Comparison of ENCODE assay signal across 8 cellular contexts in genomic region chr10:81920213-81920829, GRCh38. TPM values are rescaled to one million over a fixed set of nuclear protein-coding genes. Genes with fewer than 3 reads are reported as not detected.
DNase-seq lines count a peak whose midpoint lies in the region; ATAC-seq and TF ChIP-seq lines count a peak whose summit lies in the region.

No MANE protein-coding gene starts in this region.

- TF ChIP-seq EP300 in SK-N-SH (IDR thresholded peaks at IDR 0.05; ENCODE audit: borderline replicate concordance in 1 of 2, low read depth in 1 of 2, low read length in 1 of 2): no peak

- H4K5ac ChIP-seq in mesendoderm (ENCODE audit: low read length): no peak overlapping the region

- no peaks in the 10 kb centered on the region for H3K36me3 Mint-ChIP-seq in HFFc6 (ENCODE audit: low read depth)

- WGBS in SK-N-SH (ENCODE audit: low lambda C conversion rate): 22% methylated on average over 3 of the region's 3 CpGs
- no CpG with 5 or more reads among the region's 3 CpGs for WGBS in mesendoderm (ENCODE audit: extremely low coverage, insufficient coverage, low lambda C conversion rate)

- H3K27me3 ChIP-seq in SK-N-SH (ENCODE audit: insufficient read depth) (no peaks in the 10 kb centered on the region), mesendoderm (ENCODE audit: insufficient read depth, low read length, poor library complexity) (no peaks in the 10 kb centered on the region)

- no peak overlapping the region for H3K18ac ChIP-seq in mesendoderm (ENCODE audit: low read length)

- H3K9me3 ChIP-seq in SK-N-SH: no peaks in the 10 kb centered on the region

- no peak overlapping the region for H3K23ac ChIP-seq in mesendoderm (ENCODE audit: low read length)

- ATAC-seq in SK-N-SH treated with all-trans-retinoic acid at 6 μM for 48 hours (no peak), sciatic nerve (no peak)

- H3K56ac ChIP-seq in mesendoderm (ENCODE audit: low read length): no peak overlapping the region

- H3F3A ChIP-seq in SK-N-SH (replicated peaks; ENCODE audit: insufficient read depth): no peaks in the 10 kb centered on the region

- TF ChIP-seq RAD21 in SK-N-SH (IDR thresholded peaks at IDR 0.05; ENCODE audit: low read length): no peak

- H3K9me3 Mint-ChIP-seq in HFFc6: peaks cover 40% of the 10 kb centered on the region

- CTCF ChIA-PET in SK-N-SH (lab: Yijun Ruan, JAX): interaction anchor here (0.7 kb wide), 2 partner anchors 10 to 13 kb away, joined by 3 read pairs; no protein-coding TSS in a partner anchor

- H3K4me1 Mint-ChIP-seq in HFFc6 (ENCODE audit: low read depth): no peaks in the 10 kb centered on the region

- H2AK5ac ChIP-seq in mesendoderm (ENCODE audit: low read length): no peak overlapping the region

- no peak overlapping the region for H4K8ac ChIP-seq in mesendoderm (ENCODE audit: low read depth, low read length)

- H3K9ac ChIP-seq in SK-N-SH (no peak overlapping the region), mesendoderm (ENCODE audit: low read length) (no peak overlapping the region)

- intact Hi-C loops in sciatic nerve (cut with DNase I): no loop called here

- H3K36me3 ChIP-seq in SK-N-SH (replicated peaks in 1 of 2; ENCODE audit: control insufficient read depth in 1 of 2, insufficient read depth in 2 of 2, low read length in 1 of 2) (no peaks in the 10 kb centered on the region), mesendoderm (ENCODE audit: control insufficient read depth, insufficient read depth, low read length) (no peaks in the 10 kb centered on the region)

- H3K4me3 Mint-ChIP-seq in HFFc6: no peak overlapping the region

- H3K4me3 ChIP-seq in SK-N-SH (ENCODE audit: low read depth in 2 of 2, low read length in 1 of 2) (no peak overlapping the region), mesendoderm (ENCODE audit: low read length) (no peak overlapping the region)

- DNase-seq in SK-N-SH: peak; percentile 17
- no peak for DNase-seq in HFFc6
- DNase-seq in SW480 (ENCODE audit: low spot score): peak; percentile 5
- peak; percentile 40 for DNase-seq in mesendoderm
- DNase-seq in sciatic nerve (ENCODE audit: low spot score): no peak
- DNase-seq in amygdala (lab: John Stamatoyannopoulos, UW): no peak
- no peak for DNase-seq in stimulated activated CD4-positive, alpha-beta T cell treated with anti-CD3 and anti-CD28 coated beads, Interleukin-1b, Interleukin-23, amount 100 ng/mL, for 48 hours

- POLR2A ChIA-PET in SK-N-SH (lab: Yijun Ruan, JAX): no interaction called here

- no peaks in the 10 kb centered on the region; the same call in 1 of the 2 replicates for H3K27me3 Mint-ChIP-seq in HFFc6 (ENCODE audit: insufficient read depth)

- H2BK15ac ChIP-seq in mesendoderm (replicated peaks; ENCODE audit: low read depth): no peak overlapping the region

- no peak overlapping the region for H2BK5ac ChIP-seq in mesendoderm (ENCODE audit: low read length)

- H3K4me1 ChIP-seq in SK-N-SH (ENCODE audit: control insufficient read depth in 1 of 2, insufficient read depth in 2 of 2, low read depth in 1 of 2, low read length in 1 of 2): no peaks in the 10 kb centered on the region
- H3K4me1 ChIP-seq in mesendoderm (ENCODE audit: control insufficient read depth, low read depth, low read length): peaks cover 3% of the 10 kb centered on the region

- H3K27ac ChIP-seq in SK-N-SH (ENCODE audit: low read depth in 2 of 2, low read length in 1 of 2): no peak overlapping the region
- H3K27ac ChIP-seq in mesendoderm (ENCODE audit: low read depth, low read length): no peak overlapping the region

- H2AFZ ChIP-seq in SK-N-SH (ENCODE audit: low read depth): no peak overlapping the region

- H3K79me1 ChIP-seq in mesendoderm (ENCODE audit: low read length): no peaks in the 10 kb centered on the region

- H3K9me2 ChIP-seq in SK-N-SH: no peaks in the 10 kb centered on the region

- no peak overlapping the region for H2BK120ac ChIP-seq in mesendoderm (ENCODE audit: low read depth, low read length)

- no peak overlapping the region for H3K4ac ChIP-seq in mesendoderm (ENCODE audit: low read depth, low read length)

- H3K4me2 ChIP-seq in SK-N-SH: no peak overlapping the region
- no peak overlapping the region for H3K4me2 ChIP-seq in mesendoderm (ENCODE audit: low read length)

- H4K20me1 ChIP-seq in SK-N-SH (ENCODE audit: insufficient read depth): no peaks in the 10 kb centered on the region

- TF ChIP-seq CTCF in SK-N-SH (IDR thresholded peaks at IDR 0.05) (no peak), HFFc6 (IDR thresholded peaks at IDR 0.05) (peak; percentile 47; the same call in 1 of the 2 replicates)

- H3K27ac Mint-ChIP-seq in HFFc6: no peak overlapping the region

- H3K79me2 ChIP-seq in SK-N-SH (ENCODE audit: insufficient read depth): no peaks in the 10 kb centered on the region
- H3K79me2 ChIP-seq in mesendoderm (ENCODE audit: control insufficient read depth, insufficient read depth, low read length): no peaks in the 10 kb centered on the region

TF ChIP-seq in SK-N-SH, 30 proteins besides CTCF, POLR2A, EP300 and RAD21 (continues in another document):
- TF ChIP-seq GATA2 (CRISPR knock-in tag; IDR thresholded peaks at IDR 0.05) (no peak), MXI1 (IDR thresholded peaks at IDR 0.05; ENCODE audit: low read depth, low read length) (no peak), MEF2A (IDR thresholded peaks at IDR 0.05; ENCODE audit: borderline replicate concordance, low read depth) (no peak), REST (IDR thresholded peaks at IDR 0.05; ENCODE audit: low read depth, low read length) (no peak), FOXJ3 (CRISPR knock-in tag; IDR thresholded peaks at IDR 0.05) (no peak), TCF12 (IDR thresholded peaks at IDR 0.05) (no peak)

TF ChIP-seq in SK-N-SH treated with all-trans-retinoic acid at 6 μM for 48 hours, 23 proteins besides CTCF, POLR2A, EP300 and RAD21:
- TF ChIP-seq CREB5 (CRISPR knock-in tag; IDR thresholded peaks at IDR 0.05; ENCODE audit: low read depth) (no peak), PPARA (CRISPR knock-in tag; IDR thresholded peaks at IDR 0.05; ENCODE audit: borderline replicate concordance) (no peak), ISL1 (CRISPR knock-in tag; IDR thresholded peaks at IDR 0.05) (no peak), RARB (CRISPR knock-in tag; IDR thresholded peaks at IDR 0.05) (no peak), POU6F1 (CRISPR knock-in tag; IDR thresholded peaks at IDR 0.05; ENCODE audit: borderline replicate concordance, low read depth) (no peak)

RNA-seq across cellular contexts. Expression of gene NRG3, which starts 45.3 kb away (rescaled TPM):
- 0.03 and 0.11 TPM in 2 replicates for polyA plus RNA-seq in SK-N-SH (2012; rRNA removed)
- polyA plus RNA-seq in SK-N-SH (2012; cell fraction: cytosol; rRNA removed): 0.04 TPM in 2 replicates
- polyA plus RNA-seq in SK-N-SH (2012; cell fraction: nucleus; rRNA removed): 0.05 and 0.14 TPM in 2 replicates
- total RNA-seq in HFFc6 (2021; fragmentation: NEBNext Ultra II Directional; extraction: Animal tissue kit (Norgen Biotek cat#: 25700)): not detected
- 3.5 TPM for polyA plus RNA-seq in mesendoderm (2013, experiment 1 of 2)
- polyA plus RNA-seq in mesendoderm (2013, experiment 2 of 2): 3.7 TPM
- 1.4 TPM for total RNA-seq in sciatic nerve

Comparison
In these comparisons a context has a peak if more than half of its experiments do, and no peak if none do; other contexts are left out.
1. DNase-seq: peak in SK-N-SH (single experiment), SW480 (single experiment) and mesendoderm (single experiment); none in HFFc6 (single experiment), sciatic nerve (single experiment), amygdala (0 of 56) and stimulated activated CD4-positive, alpha-beta T cell treated with anti-CD3 and anti-CD28 coated beads, Interleukin-1b, Interleukin-23, amount 100 ng/mL, for 48 hours (single experiment).